8 cellular contexts compared by ENCODE assay signal in genomic region chr6:89828475-89828987, GRCh38. TPM values are rescaled to one million over a fixed set of nuclear protein-coding genes. Genes with fewer than 3 reads are reported as not detected.
A peak's percentile ranks its signal among the peaks of the same experiment; 100 is the strongest.
DNase-seq lines count a peak whose midpoint lies in the region; ATAC-seq and TF ChIP-seq lines count a peak whose summit lies in the region.
"Not testable (repeated sequence)": the region's sequence is repeated elsewhere in the genome, so short reads cannot be mapped to it uniquely, and the experiment has no call there.

No MANE protein-coding gene starts in this region.

- peaks cover 44% of the 10 kb centered on the region for H3K36me3 Mint-ChIP-seq in activated T-cell treated with anti-CD3 and anti-CD28 coated beads, Interleukin-2, amount 50 U/mL, for 24 hours (ENCODE audit: low read depth)
- peaks cover 32% of the 10 kb centered on the region for H3K36me3 Mint-ChIP-seq in central memory CD8-positive, alpha-beta T cell (ENCODE audit: insufficient read depth)
- H3K36me3 Mint-ChIP-seq in glutamatergic neuron (ENCODE audit: unreplicated experiment): not testable (repeated sequence)
- peaks cover 13% of the 10 kb centered on the region for H3K36me3 Mint-ChIP-seq in mesothelial cell of epicardium

- not testable (repeated sequence) for TF ChIP-seq POLR2A in uterus (IDR thresholded peaks at IDR 0.05)

- not testable (repeated sequence) for H3K27me3 Mint-ChIP-seq in activated T-cell treated with anti-CD3 and anti-CD28 coated beads, Interleukin-2, amount 50 U/mL, for 24 hours; central memory CD8-positive, alpha-beta T cell; glutamatergic neuron (ENCODE audit: unreplicated experiment); mesothelial cell of epicardium (ENCODE audit: low read depth)

- H3K27ac ChIP-seq in OCI-LY1 (ENCODE audit: low read depth, low read length, poor library complexity, severe bottlenecking) (peak overlapping the region; percentile 74), uterus (peak overlapping the region; percentile 67 to 89)

- not testable (repeated sequence) for H3K27me3 ChIP-seq in OCI-LY1 (ENCODE audit: insufficient read depth, low read length); uterus

- not testable (repeated sequence) for ATAC-seq in central memory CD8-positive, alpha-beta T cell (replicated peaks; ENCODE audit: extremely low read depth, poor library complexity, severe bottlenecking)

- not testable (repeated sequence) for DNase-seq in GM12865 (ENCODE audit: low read depth); activated T-cell treated with anti-CD3 and anti-CD28 coated beads, Interleukin-2, amount 50 U/mL, for 24 hours; central memory CD8-positive, alpha-beta T cell (ENCODE audit: low spot score in 2 of 2); glutamatergic neuron; mesothelial cell of epicardium (ENCODE audit: low spot score in 2 of 2, unreplicated experiment in 2 of 2); retinal pigment epithelial cell (ENCODE audit: low read depth); uterus

- H3K36me3 ChIP-seq in OCI-LY1 (ENCODE audit: insufficient read depth, low read length): peaks cover 23% of the 10 kb centered on the region
- not testable (repeated sequence) for H3K36me3 ChIP-seq in uterus

- peak overlapping the region; percentile 99 for H3K4me3 Mint-ChIP-seq in activated T-cell treated with anti-CD3 and anti-CD28 coated beads, Interleukin-2, amount 50 U/mL, for 24 hours
- H3K4me3 Mint-ChIP-seq in central memory CD8-positive, alpha-beta T cell: peak overlapping the region; percentile 98
- H3K4me3 Mint-ChIP-seq in glutamatergic neuron (ENCODE audit: unreplicated experiment) (peak overlapping the region; percentile 98), mesothelial cell of epicardium (peak overlapping the region; percentile 100)

- intact Hi-C loops in uterus (cut with DNase I; ENCODE audit: low total_unique reads): not testable (repeated sequence)

- H3K4me3 ChIP-seq in GM12865 (ENCODE audit: low read depth, low read length) (peak overlapping the region; percentile 72), OCI-LY1 (ENCODE audit: low read depth, low read length, poor library complexity, severe bottlenecking) (peak overlapping the region; percentile 80), retinal pigment epithelial cell (ENCODE audit: low read length) (peak overlapping the region; percentile 95), uterus (peak overlapping the region; percentile 58 to 81)

- peak overlapping the region; percentile 89 for H3K9ac ChIP-seq in OCI-LY1 (ENCODE audit: low read length)

- H3K9me2 ChIP-seq in OCI-LY1 (ENCODE audit: low read depth, low read length): not testable (repeated sequence)

- not testable (repeated sequence) for H3K9me3 ChIP-seq in OCI-LY1 (ENCODE audit: low read length); uterus

- peak overlapping the region; percentile 99 for H3K27ac Mint-ChIP-seq in activated T-cell treated with anti-CD3 and anti-CD28 coated beads, Interleukin-2, amount 50 U/mL, for 24 hours
- H3K27ac Mint-ChIP-seq in central memory CD8-positive, alpha-beta T cell (ENCODE audit: low read depth): peak overlapping the region; percentile 96
- not testable (repeated sequence) for H3K27ac Mint-ChIP-seq in glutamatergic neuron (ENCODE audit: unreplicated experiment)
- H3K27ac Mint-ChIP-seq in mesothelial cell of epicardium: peak overlapping the region; percentile 97

- peak overlapping the region; percentile 80 for H3K4me2 ChIP-seq in OCI-LY1 (ENCODE audit: low read length)

- peak overlapping the region; percentile 37; the same call in 1 of the 2 replicates for H2AFZ ChIP-seq in OCI-LY1 (ENCODE audit: low read length)

- H3K4me1 ChIP-seq in OCI-LY1 (ENCODE audit: insufficient read depth, low read length, severe bottlenecking): peaks cover 12% of the 10 kb centered on the region
- H3K4me1 ChIP-seq in uterus: not testable (repeated sequence)

- not testable (repeated sequence) for H3F3A ChIP-seq in OCI-LY1 (ENCODE audit: insufficient read depth, low read length)

- peaks cover 13% of the 10 kb centered on the region for H3K79me2 ChIP-seq in OCI-LY1 (ENCODE audit: insufficient read depth, low read length)

- H4K20me1 ChIP-seq in OCI-LY1 (ENCODE audit: insufficient read depth, low read length): not testable (repeated sequence)

- not testable (repeated sequence) for TF ChIP-seq CTCF in GM12865 (IDR thresholded peaks at IDR 0.05; ENCODE audit: insufficient read depth, low read depth, low read length, missing control alignments); OCI-LY1 (IDR thresholded peaks at IDR 0.05; ENCODE audit: low read length); glutamatergic neuron (IDR thresholded peaks at IDR 0.05; ENCODE audit: partially characterized antibody, unreplicated experiment); mesothelial cell of epicardium (IDR thresholded peaks at IDR 0.05; ENCODE audit: unreplicated experiment); retinal pigment epithelial cell (conservative IDR thresholded peaks at IDR 0.05; ENCODE audit: low read depth, low read length); uterus (IDR thresholded peaks at IDR 0.05)

- H3K4me1 Mint-ChIP-seq in activated T-cell treated with anti-CD3 and anti-CD28 coated beads, Interleukin-2, amount 50 U/mL, for 24 hours (ENCODE audit: low read depth): peaks cover 25% of the 10 kb centered on the region
- peaks cover 25% of the 10 kb centered on the region for H3K4me1 Mint-ChIP-seq in central memory CD8-positive, alpha-beta T cell
- not testable (repeated sequence) for H3K4me1 Mint-ChIP-seq in glutamatergic neuron (ENCODE audit: low read depth, unreplicated experiment)
- H3K4me1 Mint-ChIP-seq in mesothelial cell of epicardium: peaks cover 17% of the 10 kb centered on the region

- H3K9me3 Mint-ChIP-seq in activated T-cell treated with anti-CD3 and anti-CD28 coated beads, Interleukin-2, amount 50 U/mL, for 24 hours; central memory CD8-positive, alpha-beta T cell; glutamatergic neuron (ENCODE audit: unreplicated experiment); mesothelial cell of epicardium: not testable (repeated sequence)

RNA-seq across cellular contexts. Expression of gene CASP8AP2, which starts 1.1 kb away (rescaled TPM):
- 20.3 TPM for total RNA-seq in glutamatergic neuron (ENCODE audit: unreplicated experiment)
- total RNA-seq in mesothelial cell of epicardium: 22.8 to 23.4 TPM (median 23.1 TPM) in 3 replicates
- total RNA-seq in uterus: 10 to 100 TPM; 22.0 to 37.6 (median 29.6) TPM

RNA-seq across cellular contexts. Expression of gene MDN1, which starts 8.9 kb away (rescaled TPM):
- total RNA-seq in glutamatergic neuron (ENCODE audit: unreplicated experiment): 39.2 TPM
- total RNA-seq in mesothelial cell of epicardium: 43.4 to 52.0 TPM (median 47.1 TPM) in 3 replicates
- total RNA-seq in uterus: 10 to 100 TPM in 3 of 4 donors, 1 to 10 TPM in 1; 7.1 to 46.5 (median 34.5) TPM
